ENCODE assay signal across 8 cellular contexts in genomic region chr9:14248149-14248548, GRCh38.
"Had no signal": no experiment of that assay in that cellular context is flagged by ENCODE, and none has a peak within 500 bp of the region (broad histone marks: within the 10 kb centered on the region; RNA-seq: fewer than 3 reads in every experiment).

No MANE protein-coding gene starts in this region.

- H3K9ac ChIP-seq: GM23248 had no signal

- H3K36me3 ChIP-seq: HAP-1 had no signal

- H3K9me3 ChIP-seq: HAP-1 had no signal

- H3K27ac ChIP-seq: GM23248, HL-60 had no signal

- DNase-seq: GM23248, GOT3, H7, IMR-90, KG1 had no signal

- H2AFZ ChIP-seq: GM23248 had no signal

- H3K4me3 ChIP-seq: GM23248, HAP-1, K562 had no signal
